ENCODE assay signal across 8 cellular contexts in genomic region chr19:11130824-11131455, GRCh38. TPM values are rescaled to one million over a fixed set of nuclear protein-coding genes. Genes with fewer than 3 reads are reported as not detected.
A peak's percentile ranks its signal among the peaks of the same experiment; 100 is the strongest.
DNase-seq lines count a peak whose midpoint lies in the region; ATAC-seq and TF ChIP-seq lines count a peak whose summit lies in the region.

No MANE protein-coding gene starts in this region.

- DNase-seq in CD8-positive, alpha-beta memory T cell, result peak; percentile 54 to 78 (median 61)
- DNase-seq in HuH-7.5 (ENCODE audit: low spot score), result peak; percentile 93
- peak; percentile 69 for DNase-seq in RPMI7951 (ENCODE audit: low read depth)
- DNase-seq in activated T-helper 2 cell treated with anti-CD3 and anti-CD28 coated beads, Interferon-gamma antibody, Interleukin-2, Interleukin-4, amounts not matched to agents 10 μg/mL and 5 μg/mL and 100 μg/mL, durations not matched to agents 14 hours and 24 hours and 36 hours (ENCODE audit: low spot score), result peak; percentile 60
- peak; percentile 77 for DNase-seq in fibroblast of villous mesenchyme (ENCODE audit: low read depth)
- DNase-seq in occipital lobe (lab: John Stamatoyannopoulos, UW), result peak; percentile 43
- DNase-seq in superior temporal gyrus (ENCODE audit: extremely low spot score), result peak; percentile 69

- H3K4me1 ChIP-seq in CD8-positive, alpha-beta memory T cell (ENCODE audit: insufficient read depth, low read length), result peaks cover 2% of the 10 kb centered on the region

- H3K36me3 Mint-ChIP-seq in CD8-positive, alpha-beta memory T cell, result peaks cover 3 to 41% (median 13%) of the 10 kb centered on the region in 3 donors
- H3K36me3 Mint-ChIP-seq in activated T-helper 2 cell treated with anti-CD3 and anti-CD28 coated beads, Interferon-gamma antibody, Interleukin-2, Interleukin-4, amounts not matched to agents 10 μg/mL and 5 μg/mL and 100 μg/mL, durations not matched to agents 14 hours and 24 hours and 36 hours (ENCODE audit: low read depth), result peaks cover 63% of the 10 kb centered on the region

- POLR2A ChIA-PET in CD8-positive, alpha-beta memory T cell (lab: Charles Lee), result no interaction called here

- no peaks in the 10 kb centered on the region for H3K27me3 Mint-ChIP-seq in CD8-positive, alpha-beta memory T cell
- H3K27me3 Mint-ChIP-seq in activated T-helper 2 cell treated with anti-CD3 and anti-CD28 coated beads, Interferon-gamma antibody, Interleukin-2, Interleukin-4, amounts not matched to agents 10 μg/mL and 5 μg/mL and 100 μg/mL, durations not matched to agents 14 hours and 24 hours and 36 hours (ENCODE audit: low read depth), result no peaks in the 10 kb centered on the region

- H3K9me3 Mint-ChIP-seq in CD8-positive, alpha-beta memory T cell, result no peaks in the 10 kb centered on the region
- no peaks in the 10 kb centered on the region for H3K9me3 Mint-ChIP-seq in activated T-helper 2 cell treated with anti-CD3 and anti-CD28 coated beads, Interferon-gamma antibody, Interleukin-2, Interleukin-4, amounts not matched to agents 10 μg/mL and 5 μg/mL and 100 μg/mL, durations not matched to agents 14 hours and 24 hours and 36 hours

- no peaks in the 10 kb centered on the region for H3K27me3 ChIP-seq in CD8-positive, alpha-beta memory T cell (ENCODE audit: insufficient read depth, low read length, poor library complexity, severe bottlenecking)

- no peak overlapping the region for H3K4me3 Mint-ChIP-seq in CD8-positive, alpha-beta memory T cell
- no peak overlapping the region for H3K4me3 Mint-ChIP-seq in activated T-helper 2 cell treated with anti-CD3 and anti-CD28 coated beads, Interferon-gamma antibody, Interleukin-2, Interleukin-4, amounts not matched to agents 10 μg/mL and 5 μg/mL and 100 μg/mL, durations not matched to agents 14 hours and 24 hours and 36 hours (ENCODE audit: low read depth)

- no peak overlapping the region for H3K4me3 ChIP-seq in CD8-positive, alpha-beta memory T cell (ENCODE audit: low read length)
- no peak overlapping the region for H3K4me3 ChIP-seq in fibroblast of villous mesenchyme (ENCODE audit: low read depth, low read length)

- H3K27ac ChIP-seq in CD8-positive, alpha-beta memory T cell (ENCODE audit: low read depth, low read length), result no peak overlapping the region

- no peak for ATAC-seq in GM21786 (IDR thresholded peaks at IDR 0.05; ENCODE audit: unreplicated experiment)

- CTCF ChIA-PET in CD8-positive, alpha-beta memory T cell (lab: Charles Lee), result interaction anchor here (3.3 to 3.8 kb wide), 2 partner anchors 42 to 95 kb away, joined by 9 to 29 read pairs; partner anchors contain the start of gene LDLR

- H3K36me3 ChIP-seq in CD8-positive, alpha-beta memory T cell (ENCODE audit: insufficient read depth, low read length), result peaks cover 24% of the 10 kb centered on the region

- peak overlapping the region in 3 of 8 donors; percentile 36 to 79 (median 68) for H3K27ac Mint-ChIP-seq in CD8-positive, alpha-beta memory T cell
- H3K27ac Mint-ChIP-seq in activated T-helper 2 cell treated with anti-CD3 and anti-CD28 coated beads, Interferon-gamma antibody, Interleukin-2, Interleukin-4, amounts not matched to agents 10 μg/mL and 5 μg/mL and 100 μg/mL, durations not matched to agents 14 hours and 24 hours and 36 hours, result no peak overlapping the region

- peak; percentile 92 for TF ChIP-seq CTCF in fibroblast of villous mesenchyme (IDR thresholded peaks at IDR 0.05; ENCODE audit: insufficient read depth, low read depth, low read length)

- no peaks in the 10 kb centered on the region for H3K9me3 ChIP-seq in CD8-positive, alpha-beta memory T cell (ENCODE audit: low read length)

- H3K4me1 Mint-ChIP-seq in CD8-positive, alpha-beta memory T cell, result peaks cover 0 to 4% (median 3%) of the 10 kb centered on the region in 3 donors
- peaks cover under 1% of the 10 kb centered on the region for H3K4me1 Mint-ChIP-seq in activated T-helper 2 cell treated with anti-CD3 and anti-CD28 coated beads, Interferon-gamma antibody, Interleukin-2, Interleukin-4, amounts not matched to agents 10 μg/mL and 5 μg/mL and 100 μg/mL, durations not matched to agents 14 hours and 24 hours and 36 hours (ENCODE audit: low read depth)

- intact Hi-C loops in activated T-helper 2 cell treated with anti-CD3 and anti-CD28 coated beads, Interferon-gamma antibody, Interleukin-2, Interleukin-4, amounts not matched to agents 10 μg/mL and 5 μg/mL and 100 μg/mL, durations not matched to agents 14 hours and 24 hours and 36 hours (cut with micrococcal nuclease), result loop anchor here (10.0 kb wide), 1 partner anchor 96 kb away; no protein-coding TSS in a partner anchor

RNA-seq across cellular contexts. Expression of gene SPC24, which starts 24.6 kb away (rescaled TPM):
- total RNA-seq in CD8-positive, alpha-beta memory T cell, result 10 to 100 TPM; 35.3 to 37.2 TPM
- polyA plus RNA-seq in CD8-positive, alpha-beta memory T cell, result not detected
- total RNA-seq in RPMI7951 (2014; rRNA removed; shearing (Covaris generic)), result 57.7 and 85.1 TPM in 2 replicates
- 38.3 and 38.8 TPM in 2 replicates for total RNA-seq in activated T-helper 2 cell treated with anti-CD3 and anti-CD28 coated beads, Interferon-gamma antibody, Interleukin-2, Interleukin-4, amounts not matched to agents 10 μg/mL and 5 μg/mL and 100 μg/mL, durations not matched to agents 14 hours and 24 hours and 36 hours
- total RNA-seq in fibroblast of villous mesenchyme, result 39.7 and 44.5 TPM in 2 replicates
- 6.4 TPM for total RNA-seq in occipital lobe

RNA-seq across cellular contexts. Expression of gene LDLR, which starts 41.7 kb away (rescaled TPM):
- total RNA-seq in CD8-positive, alpha-beta memory T cell, result 10 to 100 TPM; 27.7 to 35.1 TPM
- polyA plus RNA-seq in CD8-positive, alpha-beta memory T cell, result 8.2 TPM
- 44.0 and 46.7 TPM in 2 replicates for total RNA-seq in RPMI7951 (2014; rRNA removed; shearing (Covaris generic))
- 138 and 140 TPM in 2 replicates for total RNA-seq in activated T-helper 2 cell treated with anti-CD3 and anti-CD28 coated beads, Interferon-gamma antibody, Interleukin-2, Interleukin-4, amounts not matched to agents 10 μg/mL and 5 μg/mL and 100 μg/mL, durations not matched to agents 14 hours and 24 hours and 36 hours
- total RNA-seq in fibroblast of villous mesenchyme (392 and 421 TPM in 2 replicates), occipital lobe (19.5 TPM)

Comparison
In these comparisons a context has a peak if more than half of its experiments do, and no peak if none do; other contexts are left out.
1. DNase-seq: peak in every context shown above with its lines; median percentile 93 in HuH-7.5; 77 in fibroblast of villous mesenchyme; 69 in RPMI7951; 69 in superior temporal gyrus; 61 in CD8-positive, alpha-beta memory T cell; 60 in activated T-helper 2 cell treated with anti-CD3 and anti-CD28 coated beads, Interferon-gamma antibody, Interleukin-2, Interleukin-4, amounts not matched to agents 10 μg/mL and 5 μg/mL and 100 μg/mL, durations not matched to agents 14 hours and 24 hours and 36 hours; 43 in occipital lobe.